8 cellular contexts compared by ENCODE assay signal in genomic region chrX:17375631-17376380, GRCh38. TPM values are rescaled to one million over a fixed set of nuclear protein-coding genes. Genes with fewer than 3 reads are reported as not detected.
DNase-seq lines count a peak whose midpoint lies in the region; ATAC-seq and TF ChIP-seq lines count a peak whose summit lies in the region.

No MANE protein-coding gene starts in this region.

- TF ChIP-seq CTCF in GM06990 (IDR thresholded peaks at IDR 0.05; ENCODE audit: insufficient read depth, low read length, poor library complexity, severe bottlenecking): no peak
- no peak for TF ChIP-seq CTCF in RWPE2 (IDR thresholded peaks at IDR 0.05; ENCODE audit: poor library complexity, severe bottlenecking)
- no peak for TF ChIP-seq CTCF in cardiac muscle cell (IDR thresholded peaks at IDR 0.05; ENCODE audit: low read depth, low read length)
- TF ChIP-seq CTCF in retinal pigment epithelial cell (conservative IDR thresholded peaks at IDR 0.05; ENCODE audit: low read depth, low read length): no peak

- no peaks in the 10 kb centered on the region; the same call in 1 of the 2 replicates for H3K27me3 ChIP-seq in GM06990 (replicated peaks; ENCODE audit: control insufficient read depth, insufficient read depth, low read length)
- H3K27me3 ChIP-seq in RWPE2 (ENCODE audit: insufficient read depth, poor library complexity, severe bottlenecking): no peaks in the 10 kb centered on the region
- H3K27me3 ChIP-seq in cardiac muscle cell: peaks cover 35% of the 10 kb centered on the region

- ATAC-seq in RWPE2 (ENCODE audit: low read depth): peak; percentile 24
- no peak for ATAC-seq in GM21515 (IDR thresholded peaks at IDR 0.05; ENCODE audit: unreplicated experiment)
- no peak for ATAC-seq in GM18909 (IDR thresholded peaks at IDR 0.05; ENCODE audit: poor library complexity, unreplicated experiment)

- H3K4me3 ChIP-seq in GM06990 (replicated peaks; ENCODE audit: low read depth, low read length): no peak overlapping the region
- peak overlapping the region; percentile 55 for H3K4me3 ChIP-seq in RWPE2 (ENCODE audit: severe bottlenecking)
- H3K4me3 ChIP-seq in cardiac muscle cell: peak overlapping the region; percentile 35
- peak overlapping the region; percentile 65 for H3K4me3 ChIP-seq in retinal pigment epithelial cell (ENCODE audit: low read length)

- H3K36me3 ChIP-seq in GM06990 (ENCODE audit: control insufficient read depth, insufficient read depth, low read length): no peaks in the 10 kb centered on the region
- H3K36me3 ChIP-seq in RWPE2 (ENCODE audit: low read depth): no peaks in the 10 kb centered on the region
- H3K36me3 ChIP-seq in cardiac muscle cell: no peaks in the 10 kb centered on the region

- peak overlapping the region; percentile 47 for H3K27ac ChIP-seq in RWPE2 (ENCODE audit: poor library complexity, severe bottlenecking)
- H3K27ac ChIP-seq in cardiac muscle cell: no peak overlapping the region

- H3K9me3 ChIP-seq in RWPE2 (ENCODE audit: severe bottlenecking) (no peaks in the 10 kb centered on the region), cardiac muscle cell (ENCODE audit: low read depth) (no peaks in the 10 kb centered on the region)

- no peaks in the 10 kb centered on the region for H3K4me1 ChIP-seq in RWPE2 (ENCODE audit: insufficient read depth, poor library complexity, severe bottlenecking)
- H3K4me1 ChIP-seq in cardiac muscle cell (ENCODE audit: low read depth): peaks cover 11% of the 10 kb centered on the region

- DNase-seq in GM06990 (ENCODE audit: extremely low read depth, insufficient read length): peak; percentile 1
- DNase-seq in RWPE2 (ENCODE audit: low spot score): no peak
- peak; percentile 43 to 69 for DNase-seq in cardiac muscle cell (ENCODE audit: low read depth in 1 of 2, low spot score in 1 of 2)
- DNase-seq in retinal pigment epithelial cell (ENCODE audit: low read depth): no peak
- DNase-seq in midbrain (lab: John Stamatoyannopoulos, UW): no peak
- DNase-seq in activated effector memory CD4-positive, alpha-beta T cell treated with anti-CD3 and anti-CD28 coated beads, Interleukin-2, amount 50 U/mL, for 16 hours: no peak

RNA-seq across cellular contexts. Expression of gene NHS, which starts 0.8 kb away (rescaled TPM):
- 0.74 and 0.89 TPM in 2 replicates for total RNA-seq in cardiac muscle cell
- polyA plus RNA-seq in cardiac muscle cell: 0.06 and 0.72 TPM in 2 replicates

Comparison
In these comparisons a context has a peak if more than half of its experiments do, and no peak if none do; other contexts are left out.
1. DNase-seq: peak in GM06990 (single experiment) and cardiac muscle cell (2 of 2); none in RWPE2 (single experiment), retinal pigment epithelial cell (single experiment), midbrain (single experiment) and activated effector memory CD4-positive, alpha-beta T cell treated with anti-CD3 and anti-CD28 coated beads, Interleukin-2, amount 50 U/mL, for 16 hours (single experiment).